ENCODE assay signal across 2 cellular contexts in genomic region chr7:27245124-27245797, GRCh38.
TF ChIP-seq lines count a peak whose summit lies in the region.

No MANE protein-coding gene starts in this region.

TF ChIP-seq in SK-N-SH, 30 proteins besides CTCF, POLR2A, EP300 and RAD21 (continued from another document):
- no peak for TF ChIP-seq POLR2AphosphoS5 (IDR thresholded peaks at IDR 0.05; ENCODE audit: low read depth, low read length)
- TF ChIP-seq CHD2 (IDR thresholded peaks at IDR 0.05; ENCODE audit: low read length, partially characterized antibody) = no peak
- no peak for TF ChIP-seq ZBTB33 (IDR thresholded peaks at IDR 0.05; ENCODE audit: borderline replicate concordance, low read depth)
- no peak for TF ChIP-seq GATA2 (CRISPR knock-in tag; IDR thresholded peaks at IDR 0.05)

TF ChIP-seq in SK-N-SH treated with all-trans-retinoic acid at 6 μM for 48 hours, 23 proteins besides CTCF, POLR2A, EP300 and RAD21 (continued from another document):
- TF ChIP-seq CREB5 (CRISPR knock-in tag; IDR thresholded peaks at IDR 0.05; ENCODE audit: low read depth) (no peak), ZNF70 (CRISPR knock-in tag; IDR thresholded peaks at IDR 0.05) (no peak), OSR1 (CRISPR knock-in tag; IDR thresholded peaks at IDR 0.05) (no peak), SNAI2 (CRISPR knock-in tag; IDR thresholded peaks at IDR 0.05) (no peak), ISL1 (CRISPR knock-in tag; IDR thresholded peaks at IDR 0.05) (no peak), BACH2 (CRISPR knock-in tag; IDR thresholded peaks at IDR 0.05; ENCODE audit: borderline replicate concordance) (no peak), ARNTL (CRISPR knock-in tag; IDR thresholded peaks at IDR 0.05; ENCODE audit: borderline replicate concordance, low read depth) (no peak), TOX (CRISPR knock-in tag; IDR thresholded peaks at IDR 0.05; ENCODE audit: borderline replicate concordance) (no peak), RARB (CRISPR knock-in tag; IDR thresholded peaks at IDR 0.05) (no peak), PATZ1 (CRISPR knock-in tag; IDR thresholded peaks at IDR 0.05; ENCODE audit: borderline replicate concordance) (no peak), GLIS3 (CRISPR knock-in tag; IDR thresholded peaks at IDR 0.05) (no peak), ESRRG (CRISPR knock-in tag; IDR thresholded peaks at IDR 0.05) (no peak), CSDC2 (CRISPR knock-in tag; IDR thresholded peaks at IDR 0.05) (no peak), TCF4 (CRISPR knock-in tag; IDR thresholded peaks at IDR 0.05; ENCODE audit: borderline replicate concordance) (no peak)
